20 cellular contexts compared by ENCODE assay signal in genomic region chr1:236691348-236691747, GRCh38. TPM values are rescaled to one million over a fixed set of nuclear protein-coding genes. Genes with fewer than 3 reads are reported as not detected.
"Had no signal": no experiment of that assay in that cellular context is flagged by ENCODE, and none has a peak within 500 bp of the region (broad histone marks: within the 10 kb centered on the region; RNA-seq: fewer than 3 reads in every experiment).

No MANE protein-coding gene starts in this region.

- H3K4me3 ChIP-seq: SJCRH30 had no signal

- DNase-seq: IMR-90, MV-4-11, NCI-H1048, NCI-H1105 treated with DMSO at 0.1 percent for 48 hours, NCI-H1417 treated with DMSO at 0.1 percent for 48 hours, NCI-H146, NCI-H1694 treated with DMSO at 0.1 percent for 48 hours, NCI-H1930, NCI-H2081, NCI-H2107, NCI-H2227 treated with DMSO at 0.1 percent for 48 hours, NCI-H526 treated with DMSO at 0.1 percent for 48 hours, NCI-H748 treated with DMSO at 0.1 percent for 48 hours, RPMI8226, SHP77 treated with DMSO at 0.1 percent for 48 hours, SJCRH30 had no signal

- H3K27me3 ChIP-seq: SJCRH30 had no signal

- H3K9me3 ChIP-seq: SJCRH30 had no signal

- H3K36me3 ChIP-seq: SJCRH30 had no signal

- H3K27ac ChIP-seq: KMS-11, SJCRH30 had no signal

- ATAC-seq: HepG2, SK-N-SH treated with all-trans-retinoic acid at 6 μM for 48 hours had no signal

RNA-seq across cellular contexts. Expression of gene ACTN2, which starts 5.0 kb away (rescaled TPM):
- total RNA-seq: MCF 10A had no signal
- polyA plus RNA-seq: IMR-90 had no signal
